8 cellular contexts compared by ENCODE assay signal in genomic region chr1:87330954-87331318, GRCh38. TPM values are rescaled to one million over a fixed set of nuclear protein-coding genes. Genes with fewer than 3 reads are reported as not detected.
A peak's percentile ranks its signal among the peaks of the same experiment; 100 is the strongest.
DNase-seq lines count a peak whose midpoint lies in the region; ATAC-seq and TF ChIP-seq lines count a peak whose summit lies in the region.

No MANE protein-coding gene starts in this region.

- H3K36me3 ChIP-seq in esophagus squamous epithelium (no peaks in the 10 kb centered on the region), prostate gland (no peaks in the 10 kb centered on the region)

- peaks cover 22 to 58% (median 24%) of the 10 kb centered on the region in 3 donors for H3K4me1 ChIP-seq in esophagus squamous epithelium
- H3K4me1 ChIP-seq in prostate gland (replicated peaks) = no peaks in the 10 kb centered on the region

- no peak for ATAC-seq in HG03175 (IDR thresholded peaks at IDR 0.05; ENCODE audit: unreplicated experiment)

- intact Hi-C loops in esophagus squamous epithelium (cut with DNase I) = no loop called here
- intact Hi-C loops in prostate gland (cut with DNase I) = loop anchor here (10.0 kb wide), 1 partner anchor 354 kb away; no protein-coding TSS in a partner anchor

- DNase-seq in GM10248 (ENCODE audit: extremely low spot score) (peak; percentile 18), RWPE1 (ENCODE audit: low spot score) (no peak), esophagus squamous epithelium (lab: John Stamatoyannopoulos, UW) (no peak), prostate gland (ENCODE audit: low spot score) (no peak), epidermal melanocyte (ENCODE audit: insufficient read length, low spot score) (no peak), HT-29 (ENCODE audit: low spot score) (no peak), COR-L47 (lab: John Stamatoyannopoulos, UW) (no peak)

- H3K27ac ChIP-seq in RWPE1 = peak overlapping the region; percentile 92
- H3K27ac ChIP-seq in esophagus squamous epithelium = peak overlapping the region; percentile 97 to 100 (median 98)
- H3K27ac ChIP-seq in prostate gland = peak overlapping the region; percentile 95

- TF ChIP-seq POLR2A in esophagus squamous epithelium (IDR thresholded peaks at IDR 0.05) (no peak), prostate gland (IDR thresholded peaks at IDR 0.05) (no peak)

- WGBS in esophagus squamous epithelium, 2 donors = 0% methylated on average over 5 to 6 of the region's 8 CpGs
- WGBS in prostate gland = 2% methylated on average over 8 of the region's 8 CpGs

- CTCF ChIA-PET in GM10248 (lab: Yijun Ruan, JAX) (interaction anchor here (0.7 to 1.4 kb wide), 4 partner anchors 11 to 623 kb away, joined by 3 to 5 read pairs (median 4); no protein-coding TSS in a partner anchor), RWPE1 (lab: Yijun Ruan, JAX) (interaction anchor here (0.6 to 1.4 kb wide), 3 partner anchors 199 to 726 kb away, joined by 3 to 6 read pairs (median 4); no protein-coding TSS in a partner anchor)

- TF ChIP-seq CTCF in GM10248 (IDR thresholded peaks at IDR 0.05; ENCODE audit: control extremely low read depth, extremely low read depth, low read depth, missing control alignments) = no peak
- no peak for TF ChIP-seq CTCF in RWPE1 (conservative IDR thresholded peaks at IDR 0.05; ENCODE audit: low read depth)
- no peak for TF ChIP-seq CTCF in esophagus squamous epithelium (IDR thresholded peaks at IDR 0.05)
- no peak for TF ChIP-seq CTCF in prostate gland (IDR thresholded peaks at IDR 0.05)

- H3K4me3 ChIP-seq in esophagus squamous epithelium = peak overlapping the region; percentile 88 to 99 (median 92)
- peak overlapping the region; percentile 63 to 70 for H3K4me3 ChIP-seq in prostate gland

- H3K27me3 ChIP-seq in esophagus squamous epithelium (no peaks in the 10 kb centered on the region), prostate gland (replicated peaks; ENCODE audit: insufficient read depth) (no peaks in the 10 kb centered on the region)

- no peaks in the 10 kb centered on the region for H3K9me3 ChIP-seq in esophagus squamous epithelium
- no peaks in the 10 kb centered on the region for H3K9me3 ChIP-seq in prostate gland

- POLR2A ChIA-PET in GM10248 (lab: Yijun Ruan, JAX) (interaction anchor here (0.6 to 0.7 kb wide), 2 partner anchors 415 to 581 kb away, joined by 4 to 5 read pairs; no protein-coding TSS in a partner anchor), RWPE1 (lab: Yijun Ruan, JAX; ENCODE audit: low non-redundant PET) (no interaction called here)

RNA-seq across cellular contexts. Expression of gene LMO4, which starts 2.3 kb away (rescaled TPM):
- total RNA-seq in esophagus squamous epithelium = 10 to 100 TPM; 32.7 to 57.3 (median 52.1) TPM
- total RNA-seq in prostate gland = 10 to 100 TPM; 41.9 to 78.0 TPM
- 174 and 184 TPM in 2 replicates for total RNA-seq in HT-29 (2014; rRNA removed; shearing (Covaris generic))
